Comparison of ENCODE assay signal across 9 cellular contexts in the genomic region with DNA sequence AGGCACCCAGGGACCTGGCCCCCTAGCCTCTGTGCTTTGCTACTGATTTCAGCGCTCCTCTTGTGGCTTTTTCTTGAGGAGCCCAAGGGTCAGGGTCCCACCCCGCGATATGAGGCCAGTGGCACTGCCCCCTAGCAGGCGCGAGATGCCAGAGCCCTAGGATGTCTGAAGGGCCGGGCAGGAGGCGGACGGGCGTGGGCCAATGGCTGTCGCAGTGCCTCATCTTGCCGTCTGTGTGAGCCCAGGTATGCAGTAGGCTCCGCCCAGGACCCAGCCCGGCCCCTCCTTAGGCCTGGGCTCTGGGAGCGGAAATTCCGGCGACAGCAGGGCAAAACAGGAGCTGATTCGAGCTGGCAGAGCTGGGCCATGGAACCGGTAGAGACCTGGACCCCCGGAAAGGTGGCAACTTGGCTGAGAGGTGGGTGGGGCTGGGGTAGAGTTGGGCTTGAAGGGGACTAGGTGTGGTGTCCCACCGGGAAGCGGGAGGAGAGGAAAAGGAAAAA.
DNase-seq lines count a peak whose midpoint lies in the region; ATAC-seq and TF ChIP-seq lines count a peak whose summit lies in the region.
"Had no signal": no experiment of that assay in that cellular context is flagged by ENCODE, and none has a peak within 500 bp of the region (broad histone marks: within the 10 kb centered on the region; RNA-seq: fewer than 3 reads in every experiment).

A gene with protein sequence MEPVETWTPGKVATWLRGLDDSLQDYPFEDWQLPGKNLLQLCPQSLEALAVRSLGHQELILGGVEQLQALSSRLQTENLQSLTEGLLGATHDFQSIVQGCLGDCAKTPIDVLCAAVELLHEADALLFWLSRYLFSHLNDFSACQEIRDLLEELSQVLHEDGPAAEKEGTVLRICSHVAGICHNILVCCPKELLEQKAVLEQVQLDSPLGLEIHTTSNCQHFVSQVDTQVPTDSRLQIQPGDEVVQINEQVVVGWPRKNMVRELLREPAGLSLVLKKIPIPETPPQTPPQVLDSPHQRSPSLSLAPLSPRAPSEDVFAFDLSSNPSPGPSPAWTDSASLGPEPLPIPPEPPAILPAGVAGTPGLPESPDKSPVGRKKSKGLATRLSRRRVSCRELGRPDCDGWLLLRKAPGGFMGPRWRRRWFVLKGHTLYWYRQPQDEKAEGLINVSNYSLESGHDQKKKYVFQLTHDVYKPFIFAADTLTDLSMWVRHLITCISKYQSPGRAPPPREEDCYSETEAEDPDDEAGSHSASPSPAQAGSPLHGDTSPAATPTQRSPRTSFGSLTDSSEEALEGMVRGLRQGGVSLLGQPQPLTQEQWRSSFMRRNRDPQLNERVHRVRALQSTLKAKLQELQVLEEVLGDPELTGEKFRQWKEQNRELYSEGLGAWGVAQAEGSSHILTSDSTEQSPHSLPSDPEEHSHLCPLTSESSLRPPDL (plus strand): TSS at position 310 of the 503 bp plus-strand sequence. CDS start 57 bp downstream, at position 367.

- no peaks in the 10 kb centered on the region for H3K36me3 Mint-ChIP-seq in nephron progenitor cell (ENCODE audit: low read depth)

- no peak within 1 kb of the TSS for H3K27ac Mint-ChIP-seq in nephron progenitor cell

- H3K4me1 Mint-ChIP-seq in nephron progenitor cell: peaks cover 29% of the 10 kb centered on the region

- no peaks in the 10 kb centered on the region for H3K27me3 Mint-ChIP-seq in nephron progenitor cell (ENCODE audit: low read depth, poor library complexity)

- no peaks in the 10 kb centered on the region for H3K9me3 Mint-ChIP-seq in nephron progenitor cell

- no peak for TF ChIP-seq CTCF in nephron progenitor cell (IDR thresholded peaks at IDR 0.05)

- TF ChIP-seq POLR2A in GM18505 (IDR thresholded peaks at IDR 0.05; ENCODE audit: borderline replicate concordance, extremely low read depth, insufficient read depth, insufficient read length): no peak

- peak within 1 kb of the TSS; percentile 67 for H3K4me3 Mint-ChIP-seq in nephron progenitor cell

- DNase-seq in DMS53 treated with DMSO at 0.1 percent for 48 hours (lab: John Stamatoyannopoulos, UW; ENCODE audit: unreplicated experiment) (peak; percentile 82), NCI-H146 treated with DMSO at 0.1 percent for 48 hours (lab: John Stamatoyannopoulos, UW; ENCODE audit: unreplicated experiment) (peak; percentile 38), ecto neural progenitor cell (ENCODE audit: low spot score) (peak; percentile 79), nephron progenitor cell (no peak), hepatic stellate cell (ENCODE audit: low spot score) (no peak)
- DNase-seq: KG1 had no signal

- ATAC-seq in GM18505 (IDR thresholded peaks at IDR 0.05; ENCODE audit: unreplicated experiment) (no peak), HG03196 (IDR thresholded peaks at IDR 0.05; ENCODE audit: unreplicated experiment) (no peak), GM21447 (IDR thresholded peaks at IDR 0.05; ENCODE audit: unreplicated experiment) (no peak)

Comparison
In these comparisons a context has a peak if more than half of its experiments do, and no peak if none do; other contexts are left out.
1. DNase-seq: peak in DMS53 treated with DMSO at 0.1 percent for 48 hours (single experiment), NCI-H146 treated with DMSO at 0.1 percent for 48 hours (single experiment) and ecto neural progenitor cell (single experiment); none in nephron progenitor cell (single experiment) and hepatic stellate cell (single experiment).